Comparison of ENCODE assay signal across 9 cellular contexts in genomic region chr1:8061210-8061609, GRCh38. TPM values are rescaled to one million over a fixed set of nuclear protein-coding genes. Genes with fewer than 3 reads are reported as not detected.
DNase-seq lines count a peak whose midpoint lies in the region; ATAC-seq and TF ChIP-seq lines count a peak whose summit lies in the region.
"Had no signal": no experiment of that assay in that cellular context is flagged by ENCODE, and none has a peak within 500 bp of the region (broad histone marks: within the 10 kb centered on the region; RNA-seq: fewer than 3 reads in every experiment).

No MANE protein-coding gene starts in this region.

- H3K4me3 ChIP-seq in ascending aorta (peak overlapping the region in 1 of 2 donors; percentile 49), right cardiac atrium (ENCODE audit: low read length) (no peak overlapping the region), stomach (peak overlapping the region in 1 of 4 donors; percentile 7)

- intact Hi-C loops in ascending aorta (cut with DNase I) (loop anchor here (2.0 to 5.0 kb wide), 3 partner anchors 34 to 76 kb away; partner anchors contain the start of gene ERRFI1), right cardiac atrium (cut with DNase I) (no loop called here), stomach (cut with DNase I; ENCODE audit: low total_unique reads) (no loop called here)

- H3K27ac ChIP-seq in ascending aorta (peak overlapping the region; percentile 78 to 89), right cardiac atrium (ENCODE audit: low read length) (peak overlapping the region; percentile 81), stomach (peak overlapping the region; percentile 57 to 89 (median 83))

- H3K27me3 ChIP-seq in ascending aorta (no peaks in the 10 kb centered on the region), right cardiac atrium (ENCODE audit: control insufficient read depth, insufficient read depth) (no peaks in the 10 kb centered on the region), stomach (no peaks in the 10 kb centered on the region)

- TF ChIP-seq EP300 in stomach (IDR thresholded peaks at IDR 0.05) = no peak

- ATAC-seq in right cardiac atrium = peak; percentile 91
- no peak for ATAC-seq in GM21367 (IDR thresholded peaks at IDR 0.05; ENCODE audit: unreplicated experiment)
- no peak for ATAC-seq in HG02759 (IDR thresholded peaks at IDR 0.05; ENCODE audit: unreplicated experiment)
- no peak for ATAC-seq in GM19035 (IDR thresholded peaks at IDR 0.05; ENCODE audit: unreplicated experiment)

- H3K4me1 ChIP-seq in ascending aorta (peaks cover 0 to 33% of the 10 kb centered on the region in 2 donors), right cardiac atrium (ENCODE audit: control insufficient read depth, insufficient read depth, low read length) (no peaks in the 10 kb centered on the region), stomach (peaks cover 28 to 67% (median 55%) of the 10 kb centered on the region in 4 donors)

- no peaks in the 10 kb centered on the region for H3K9me3 ChIP-seq in ascending aorta
- H3K9me3 ChIP-seq in right cardiac atrium (ENCODE audit: control insufficient read depth, low read length) = no peaks in the 10 kb centered on the region
- H3K9me3 ChIP-seq in stomach = no peaks in the 10 kb centered on the region

- DNase-seq in HCEC 1CT (peak; percentile 96), ascending aorta (ENCODE audit: low spot score in 2 of 2) (peak; percentile 28 to 84), right cardiac atrium (peak in 1 of 3 donors; percentile 22), stomach (peak; percentile 60), NCI-H1694 (lab: John Stamatoyannopoulos, UW) (no peak)
- DNase-seq: activated gamma-delta T cell treated with Interleukin-2 at 50 U/mL for 16 hours had no signal

- H3K36me3 ChIP-seq in ascending aorta (no peaks in the 10 kb centered on the region), stomach (no peaks in the 10 kb centered on the region)

- TF ChIP-seq POLR2A in stomach (IDR thresholded peaks at IDR 0.05) = no peak

- TF ChIP-seq CTCF in ascending aorta (IDR thresholded peaks at IDR 0.05) = no peak
- TF ChIP-seq CTCF in stomach (IDR thresholded peaks at IDR 0.05) = no peak

RNA-seq across cellular contexts. Expression of gene ERRFI1, which starts 35.1 kb away (rescaled TPM):
- total RNA-seq in ascending aorta (59.7 TPM), right cardiac atrium (10 to 100 TPM in 3 of 4 donors, 1 to 10 TPM in 1; 9.8 to 16.9 (median 15.0) TPM), stomach (100 to 1,000 TPM in 3 of 5 donors, 10 to 100 TPM in 1, 1 to 10 TPM in 1; 3.5 to 201 (median 134) TPM)
- polyA plus RNA-seq in right cardiac atrium (12.8 TPM), stomach (10 to 100 TPM; 31.4 to 47.7 (median 41.4) TPM)

Comparison
In these comparisons a context has a peak if more than half of its experiments do, and no peak if none do; other contexts are left out.
1. ATAC-seq: peak in right cardiac atrium (2 of 2); none in GM21367 (single experiment), HG02759 (single experiment) and GM19035 (single experiment).
2. Peak in every context shown above with its lines, with median percentiles within 50 percentile points of each other: H3K27ac ChIP-seq.